8 cellular contexts compared by ENCODE assay signal in genomic region chr14:103103461-103104388, GRCh38. TPM values are rescaled to one million over a fixed set of nuclear protein-coding genes. Genes with fewer than 3 reads are reported as not detected.
DNase-seq lines count a peak whose midpoint lies in the region; ATAC-seq and TF ChIP-seq lines count a peak whose summit lies in the region.

No MANE protein-coding gene starts in this region.

- intact Hi-C loops in psoas muscle (cut with DNase I), result loop anchor here in 1 of 2 donors (2.0 kb wide), 2 partner anchors 81 to 189 kb away; no protein-coding TSS in a partner anchor

- H3K4me3 ChIP-seq in psoas muscle, result peak overlapping the region; percentile 18

- ATAC-seq in psoas muscle (peak; percentile 40 to 59 (median 54)), GM21381 (IDR thresholded peaks at IDR 0.05; ENCODE audit: unreplicated experiment) (no peak)

- peak; percentile 29 for DNase-seq in stimulated activated CD4-positive, alpha-beta T cell treated with anti-CD3 and anti-CD28 coated beads, Interleukin-15, amount 100 ng/mL, for 24 hours
- no peak for DNase-seq in stimulated activated CD4-positive, alpha-beta T cell treated with anti-CD3 and anti-CD28 coated beads, Interleukin-1b, Interleukin-23, amount 100 ng/mL, for 48 hours
- peak; percentile 21 for DNase-seq in NCI-H82 treated with DMSO at 0.1 percent for 48 hours (lab: John Stamatoyannopoulos, UW; ENCODE audit: unreplicated experiment)
- peak; percentile 27 for DNase-seq in epithelial cell of prostate (ENCODE audit: low read depth, low spot score)
- peak; percentile 62 to 77 for DNase-seq in psoas muscle
- no peak for DNase-seq in medulla oblongata (ENCODE audit: extremely low spot score)
- no peak for DNase-seq in putamen (ENCODE audit: low spot score)

- H3K4me1 ChIP-seq in psoas muscle, result peaks cover 17% of the 10 kb centered on the region

- H3K27me3 ChIP-seq in psoas muscle (ENCODE audit: insufficient read depth in 3 of 3, low read length in 2 of 3), result peaks cover 0 to 57% (median 19%) of the 10 kb centered on the region in 3 donors

- no peaks in the 10 kb centered on the region for H3K9me3 ChIP-seq in psoas muscle

- no peak for TF ChIP-seq CTCF in psoas muscle (IDR thresholded peaks at IDR 0.05)

- H3K27ac ChIP-seq in epithelial cell of prostate, result no peak overlapping the region
- no peak overlapping the region for H3K27ac ChIP-seq in psoas muscle

- H3K36me3 ChIP-seq in psoas muscle (ENCODE audit: insufficient read depth in 1 of 2, low read depth in 1 of 2), result no peaks in the 10 kb centered on the region

- WGBS in psoas muscle, 3 donors, result 6% methylated on average over 59 to 68 of the region's 68 CpGs

RNA-seq across cellular contexts. Expression of gene EXOC3L4, which starts 9.2 kb away (rescaled TPM):
- under 1 TPM in 2 of 4 donors, not detected in 2; 0.23 to 0.30 TPM for total RNA-seq in psoas muscle
- polyA plus RNA-seq in psoas muscle, result under 1 TPM in 2 of 3 donors, not detected in 1; 0.12 to 0.33 TPM

RNA-seq across cellular contexts. Expression of gene TNFAIP2, which starts 19.5 kb away (rescaled TPM):
- total RNA-seq in psoas muscle, result 100 to 1,000 TPM in 1 of 4 donors, 10 to 100 TPM in 3; 25.7 to 146 (median 39.1) TPM
- polyA plus RNA-seq in psoas muscle, result 10 to 100 TPM; 32.2 to 97.4 (median 52.3) TPM

RNA-seq across cellular contexts. Expression of gene LBHD2, which starts 19.7 kb away (rescaled TPM):
- not detected for total RNA-seq in psoas muscle
- not detected for polyA plus RNA-seq in psoas muscle

RNA-seq across cellular contexts. Expression of gene CDC42BPB, which starts 46.4 kb away (rescaled TPM):
- 10 to 100 TPM; 34.2 to 57.4 (median 40.1) TPM for total RNA-seq in psoas muscle
- 10 to 100 TPM; 20.2 to 43.8 (median 39.6) TPM for polyA plus RNA-seq in psoas muscle

Comparison
In these comparisons a context has a peak if more than half of its experiments do, and no peak if none do; other contexts are left out.
1. DNase-seq: peak in stimulated activated CD4-positive, alpha-beta T cell treated with anti-CD3 and anti-CD28 coated beads, Interleukin-15, amount 100 ng/mL, for 24 hours (single experiment), NCI-H82 treated with DMSO at 0.1 percent for 48 hours (single experiment), epithelial cell of prostate (single experiment) and psoas muscle (2 of 2); none in stimulated activated CD4-positive, alpha-beta T cell treated with anti-CD3 and anti-CD28 coated beads, Interleukin-1b, Interleukin-23, amount 100 ng/mL, for 48 hours (single experiment), medulla oblongata (single experiment) and putamen (single experiment).